In genomic region chr6:3178666-3179065, GRCh38 we compare ENCODE assay signal across 1 cellular context. TPM values are rescaled to one million over a fixed set of nuclear protein-coding genes. Genes with fewer than 3 reads are reported as not detected.
"Had no signal": no experiment of that assay in that cellular context is flagged by ENCODE, and none has a peak within 500 bp of the region (broad histone marks: within the 10 kb centered on the region; RNA-seq: fewer than 3 reads in every experiment).

No MANE protein-coding gene starts in this region.

RNA-seq across cellular contexts. Expression of gene TUBB2B, which starts 48.8 kb away (rescaled TPM):
- polyA plus RNA-seq: keratinocyte had no signal
